Comparison of ENCODE assay signal across 9 cellular contexts in the genomic region with DNA sequence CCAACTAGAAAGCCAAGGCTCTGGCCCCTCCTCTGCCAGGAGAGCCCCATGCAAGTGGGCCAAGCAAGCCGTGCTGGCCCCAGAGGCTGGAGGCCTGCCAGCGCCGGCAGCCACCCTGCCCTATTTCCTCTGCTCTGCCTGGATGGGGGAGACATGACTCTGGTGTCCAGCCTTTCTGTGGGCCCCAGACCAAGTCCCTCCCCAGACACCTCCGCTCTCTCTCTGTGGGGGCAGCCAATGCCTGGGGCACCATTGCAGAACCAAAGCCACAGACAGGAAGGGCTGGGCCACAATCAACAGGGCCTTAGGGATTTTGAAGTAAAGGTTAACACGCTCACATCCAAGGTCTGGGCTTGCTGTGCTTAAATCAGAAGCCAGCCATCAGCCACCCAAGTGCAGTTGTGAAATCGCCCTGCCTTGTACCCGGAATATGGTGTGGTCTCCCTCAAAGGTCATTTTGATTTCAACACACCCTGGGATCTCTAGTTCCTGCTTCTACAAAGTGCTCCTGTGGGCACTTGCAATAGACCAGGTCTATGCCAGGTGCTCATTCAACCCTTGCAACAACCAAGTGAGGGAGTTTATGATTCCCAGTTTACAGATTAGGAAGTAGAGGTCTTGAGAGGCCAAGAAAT.
DNase-seq lines count a peak whose midpoint lies in the region; ATAC-seq and TF ChIP-seq lines count a peak whose summit lies in the region.
"Had no signal": no experiment of that assay in that cellular context is flagged by ENCODE, and none has a peak within 500 bp of the region (broad histone marks: within the 10 kb centered on the region; RNA-seq: fewer than 3 reads in every experiment).

No MANE protein-coding gene starts in this region.

- in situ Hi-C loops in Caki2 (cut with HindIII; ENCODE audit: low pct_unique_long_range_greater_than_20kb, low sequenced_read_pairs) = no loop called here

- no peak overlapping the region for H3K9ac ChIP-seq in MM.1S (ENCODE audit: low read length)

- H3K9me3 Mint-ChIP-seq in activated CD4-positive, alpha-beta T cell treated with anti-CD3 and anti-CD28 coated beads for 36 hours (ENCODE audit: low read depth) = no peaks in the 10 kb centered on the region

- H4K20me1 ChIP-seq in MM.1S (ENCODE audit: insufficient read depth, low read length) = no peaks in the 10 kb centered on the region

- H3K36me3 ChIP-seq in prostate gland (no peaks in the 10 kb centered on the region), MM.1S (replicated peaks; ENCODE audit: insufficient read depth, low read length) (no peaks in the 10 kb centered on the region)

- POLR2A ChIA-PET in activated CD4-positive, alpha-beta T cell treated with anti-CD3 and anti-CD28 coated beads for 36 hours (lab: Charles Lee) = no interaction called here

- no peak overlapping the region for H3K4me3 Mint-ChIP-seq in activated CD4-positive, alpha-beta T cell treated with anti-CD3 and anti-CD28 coated beads for 36 hours

- peaks cover 2% of the 10 kb centered on the region for H3K4me1 Mint-ChIP-seq in activated CD4-positive, alpha-beta T cell treated with anti-CD3 and anti-CD28 coated beads for 36 hours

- H3K9me3 ChIP-seq in prostate gland (no peaks in the 10 kb centered on the region), MM.1S (replicated peaks; ENCODE audit: insufficient read depth, low read length) (no peaks in the 10 kb centered on the region)

- H3K36me3 Mint-ChIP-seq in activated CD4-positive, alpha-beta T cell treated with anti-CD3 and anti-CD28 coated beads for 36 hours (ENCODE audit: low read depth) = no peaks in the 10 kb centered on the region

- no peak overlapping the region for H3K27ac Mint-ChIP-seq in activated CD4-positive, alpha-beta T cell treated with anti-CD3 and anti-CD28 coated beads for 36 hours

- TF ChIP-seq POLR2A in prostate gland (IDR thresholded peaks at IDR 0.05) = no peak

- no peaks in the 10 kb centered on the region for H3K27me3 ChIP-seq in prostate gland (replicated peaks; ENCODE audit: insufficient read depth)
- H3K27me3 ChIP-seq in MM.1S (replicated peaks; ENCODE audit: insufficient read depth, low read length) = no peaks in the 10 kb centered on the region

- 67% methylated on average over 7 of the region's 7 CpGs for WGBS in prostate gland

- intact Hi-C loops in prostate gland (cut with DNase I) = loop anchor here (1.0 to 10.0 kb wide), 3 partner anchors 11 to 178 kb away; a partner anchor contains a TSS
- intact Hi-C loops in activated CD4-positive, alpha-beta T cell treated with anti-CD3 and anti-CD28 coated beads for 36 hours (cut with DNase I, micrococcal nuclease) = loop anchor here in 1 of 2 experiments (10.0 kb wide), 1 partner anchor 318 kb away; no protein-coding TSS in a partner anchor

- H3K9me2 ChIP-seq in MM.1S (replicated peaks; ENCODE audit: insufficient read depth, low read length) = no peaks in the 10 kb centered on the region

- no peaks in the 10 kb centered on the region for H3K79me2 ChIP-seq in MM.1S (ENCODE audit: low read length)

- ATAC-seq in GM21381 (IDR thresholded peaks at IDR 0.05; ENCODE audit: unreplicated experiment) = no peak
- ATAC-seq in activated CD4-positive, alpha-beta T cell treated with anti-CD3 and anti-CD28 coated beads for 36 hours = no peak

- peak; percentile 67 for DNase-seq in Caki2 (ENCODE audit: low read depth)
- peak; percentile 98 for DNase-seq in SKM-1 (lab: John Stamatoyannopoulos, UW; ENCODE audit: unreplicated experiment)
- DNase-seq in fibroblast of pulmonary artery (ENCODE audit: low read depth) = peak; percentile 98
- peak; percentile 16 for DNase-seq in prostate gland (ENCODE audit: low spot score)
- DNase-seq in NCI-H69 (lab: John Stamatoyannopoulos, UW) = no peak
- DNase-seq in activated CD4-positive, alpha-beta T cell treated with anti-CD3 and anti-CD28 coated beads for 36 hours = no peak
- DNase-seq in MM.1S = no peak
- DNase-seq: stimulated activated CD4-positive, alpha-beta T cell treated with anti-CD3 and anti-CD28 coated beads, Interleukin-4, amount 100 ng/mL, for 4 hours had no signal

- CTCF ChIA-PET in activated CD4-positive, alpha-beta T cell treated with anti-CD3 and anti-CD28 coated beads for 36 hours (lab: Charles Lee) = interaction anchor here (0.9 to 2.9 kb wide), 5 partner anchors 7 to 95 kb away, joined by 3 to 14 read pairs (median 5); no protein-coding TSS in a partner anchor

- H3K4me3 ChIP-seq in fibroblast of pulmonary artery (replicated peaks; ENCODE audit: low read depth, low read length) = no peak overlapping the region
- H3K4me3 ChIP-seq in prostate gland = no peak overlapping the region
- no peak overlapping the region for H3K4me3 ChIP-seq in MM.1S (ENCODE audit: low read length)

- no peaks in the 10 kb centered on the region for H3F3A ChIP-seq in MM.1S (ENCODE audit: insufficient read depth, low read length)

- no peaks in the 10 kb centered on the region for H3K27me3 Mint-ChIP-seq in activated CD4-positive, alpha-beta T cell treated with anti-CD3 and anti-CD28 coated beads for 36 hours

- no peak overlapping the region for H3K4me2 ChIP-seq in MM.1S (ENCODE audit: low read depth, low read length)

- H3K4me1 ChIP-seq in prostate gland (replicated peaks) (no peaks in the 10 kb centered on the region), MM.1S (ENCODE audit: low read length) (no peaks in the 10 kb centered on the region)

- no peak overlapping the region for H2AFZ ChIP-seq in MM.1S (ENCODE audit: low read length)

- TF ChIP-seq CTCF in fibroblast of pulmonary artery (IDR thresholded peaks at IDR 0.05; ENCODE audit: low read length, missing control alignments) = no peak
- TF ChIP-seq CTCF in prostate gland (IDR thresholded peaks at IDR 0.05) = no peak
- no peak for TF ChIP-seq CTCF in MM.1S (IDR thresholded peaks at IDR 0.05; ENCODE audit: low read length)

- peak overlapping the region; percentile 58 to 64 for H3K27ac ChIP-seq in prostate gland
- no peak overlapping the region for H3K27ac ChIP-seq in MM.1S (ENCODE audit: low read length)

Comparison
In these comparisons a context has a peak if more than half of its experiments do, and no peak if none do; other contexts are left out.
1. DNase-seq: peak in Caki2 (single experiment), SKM-1 (single experiment), fibroblast of pulmonary artery (single experiment) and prostate gland (single experiment); none in NCI-H69 (single experiment), activated CD4-positive, alpha-beta T cell treated with anti-CD3 and anti-CD28 coated beads for 36 hours (single experiment) and MM.1S (single experiment).